1 cellular context compared by ENCODE assay signal in genomic region chr11:119356349-119357031, GRCh38.
TF ChIP-seq lines count a peak whose summit lies in the region.

No MANE protein-coding gene starts in this region.

TF ChIP-seq in K562, 482 proteins besides CTCF, POLR2A, EP300 and RAD21 (continues in another document):
- TF ChIP-seq FOXM1 (IDR thresholded peaks at IDR 0.05; ENCODE audit: low read depth) (no peak), FOXM1 (CRISPR knock-in tag; IDR thresholded peaks at IDR 0.05; ENCODE audit: low read depth) (no peak), TFAP4 (CRISPR knock-in tag; IDR thresholded peaks at IDR 0.05; ENCODE audit: borderline replicate concordance) (peak; percentile 61), FOXP1 (CRISPR knock-in tag; IDR thresholded peaks at IDR 0.05) (0 out of 2 replicates have a peak, but pooled peaks have one; percentile 28), CBFA2T3 (IDR thresholded peaks at IDR 0.05) (no peak), JUND (IDR thresholded peaks at IDR 0.05; ENCODE audit: borderline replicate concordance, low read depth, low read length) (peak; percentile 51; the same call in 1 of the 2 replicates), JUND (tag; IDR thresholded peaks at IDR 0.05; ENCODE audit: borderline replicate concordance, low read depth, low read length) (peak; percentile 21; the same call in 1 of the 3 replicates), HMGN3 (IDR thresholded peaks at IDR 0.05; ENCODE audit: borderline replicate concordance, extremely low read depth, insufficient read length, low read depth, low read length) (peak; percentile 10), BRCA1 (IDR thresholded peaks at IDR 0.05) (no peak), BRCA1 (CRISPR knock-in tag; IDR thresholded peaks at IDR 0.05) (no peak), ZBTB33 (CRISPR knock-in tag; IDR thresholded peaks at IDR 0.05) (peak; percentile 93), NBN (IDR thresholded peaks at IDR 0.05; ENCODE audit: low read depth) (peak; percentile 65; the same call in 1 of the 2 replicates), HMGXB4 (CRISPR knock-in tag; IDR thresholded peaks at IDR 0.05) (0 out of 2 replicates have a peak, but pooled peaks have one; percentile 19), E2F8 (IDR thresholded peaks at IDR 0.05; ENCODE audit: low read depth, partially characterized antibody) (peak; percentile 65), HLTF (IDR thresholded peaks at IDR 0.05) (peak; percentile 58; the same call in 1 of the 2 replicates), RBBP5 (IDR thresholded peaks at IDR 0.05; ENCODE audit: borderline replicate concordance, insufficient read depth, low read length, poor library complexity, severe bottlenecking) (peak; percentile 20), LCOR (CRISPR knock-in tag; IDR thresholded peaks at IDR 0.05) (0 out of 2 replicates have a peak, but pooled peaks have one; percentile 32), ZBED1 (IDR thresholded peaks at IDR 0.05) (no peak), ARID2 (IDR thresholded peaks at IDR 0.05) (peak; percentile 67; the same call in 1 of the 2 replicates), CBX1 (IDR thresholded peaks at IDR 0.05; ENCODE audit: low read depth) (no peak), ZKSCAN8 (CRISPR knock-in tag; IDR thresholded peaks at IDR 0.05) (no peak), GTF2F1 (IDR thresholded peaks at IDR 0.05; ENCODE audit: low read depth, low read length) (no peak), MYC (IDR thresholded peaks at IDR 0.05; ENCODE audit: low read depth, low read length) (0 out of 2 replicates have a peak, but pooled peaks have one; percentile 14), MYC (CRISPR knock-in tag; IDR thresholded peaks at IDR 0.05; ENCODE audit: borderline replicate concordance, low read depth) (no peak), NRF1 (conservative IDR thresholded peaks at IDR 0.05 in 1 of 2, IDR thresholded peaks at IDR 0.05 in 1 of 2) (peak; percentile 36 to 48; a peak in 3 of 4 replicates), KLF16 (IDR thresholded peaks at IDR 0.05) (no peak), POLR2G (IDR thresholded peaks at IDR 0.05; ENCODE audit: low read depth, low read length) (peak; percentile 39), ZNF140 (CRISPR knock-in tag; IDR thresholded peaks at IDR 0.05) (no peak), CREM (IDR thresholded peaks at IDR 0.05; ENCODE audit: low read depth) (peak; percentile 87), E2F4 (CRISPR knock-in tag; IDR thresholded peaks at IDR 0.05; ENCODE audit: low read depth) (0 out of 2 replicates have a peak, but pooled peaks have one; percentile 30), ATF1 (CRISPR knock-in tag; IDR thresholded peaks at IDR 0.05) (no peak), ATF1 (tag; IDR thresholded peaks at IDR 0.05) (peak; percentile 72), SMARCE1 (IDR thresholded peaks at IDR 0.05) (peak; percentile 49; the same call in 1 of the 2 replicates), HDGF (IDR thresholded peaks at IDR 0.05) (peak; percentile 95), MYNN (IDR thresholded peaks at IDR 0.05) (0 out of 2 replicates have a peak, but pooled peaks have one; percentile 7), MYNN (CRISPR knock-in tag; IDR thresholded peaks at IDR 0.05) (no peak), TAF15 (IDR thresholded peaks at IDR 0.05; ENCODE audit: low read depth, low read length) (no peak), ZKSCAN1 (IDR thresholded peaks at IDR 0.05; ENCODE audit: low read depth, low read length) (peak; percentile 20; the same call in 1 of the 2 replicates)
- TF ChIP-seq, protein P1, sequence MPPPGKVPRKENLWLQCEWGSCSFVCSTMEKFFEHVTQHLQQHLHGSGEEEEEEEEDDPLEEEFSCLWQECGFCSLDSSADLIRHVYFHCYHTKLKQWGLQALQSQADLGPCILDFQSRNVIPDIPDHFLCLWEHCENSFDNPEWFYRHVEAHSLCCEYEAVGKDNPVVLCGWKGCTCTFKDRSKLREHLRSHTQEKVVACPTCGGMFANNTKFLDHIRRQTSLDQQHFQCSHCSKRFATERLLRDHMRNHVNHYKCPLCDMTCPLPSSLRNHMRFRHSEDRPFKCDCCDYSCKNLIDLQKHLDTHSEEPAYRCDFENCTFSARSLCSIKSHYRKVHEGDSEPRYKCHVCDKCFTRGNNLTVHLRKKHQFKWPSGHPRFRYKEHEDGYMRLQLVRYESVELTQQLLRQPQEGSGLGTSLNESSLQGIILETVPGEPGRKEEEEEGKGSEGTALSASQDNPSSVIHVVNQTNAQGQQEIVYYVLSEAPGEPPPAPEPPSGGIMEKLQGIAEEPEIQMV (tag; conservative IDR thresholded peaks at IDR 0.05; ENCODE audit: low read depth) = no peak
- TF ChIP-seq, protein P2, sequence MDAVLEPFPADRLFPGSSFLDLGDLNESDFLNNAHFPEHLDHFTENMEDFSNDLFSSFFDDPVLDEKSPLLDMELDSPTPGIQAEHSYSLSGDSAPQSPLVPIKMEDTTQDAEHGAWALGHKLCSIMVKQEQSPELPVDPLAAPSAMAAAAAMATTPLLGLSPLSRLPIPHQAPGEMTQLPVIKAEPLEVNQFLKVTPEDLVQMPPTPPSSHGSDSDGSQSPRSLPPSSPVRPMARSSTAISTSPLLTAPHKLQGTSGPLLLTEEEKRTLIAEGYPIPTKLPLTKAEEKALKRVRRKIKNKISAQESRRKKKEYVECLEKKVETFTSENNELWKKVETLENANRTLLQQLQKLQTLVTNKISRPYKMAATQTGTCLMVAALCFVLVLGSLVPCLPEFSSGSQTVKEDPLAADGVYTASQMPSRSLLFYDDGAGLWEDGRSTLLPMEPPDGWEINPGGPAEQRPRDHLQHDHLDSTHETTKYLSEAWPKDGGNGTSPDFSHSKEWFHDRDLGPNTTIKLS (IDR thresholded peaks at IDR 0.05; ENCODE audit: borderline replicate concordance, low read depth) = 0 out of 2 replicates have a peak, but pooled peaks have one; percentile 55
- TF ChIP-seq, protein P3, sequence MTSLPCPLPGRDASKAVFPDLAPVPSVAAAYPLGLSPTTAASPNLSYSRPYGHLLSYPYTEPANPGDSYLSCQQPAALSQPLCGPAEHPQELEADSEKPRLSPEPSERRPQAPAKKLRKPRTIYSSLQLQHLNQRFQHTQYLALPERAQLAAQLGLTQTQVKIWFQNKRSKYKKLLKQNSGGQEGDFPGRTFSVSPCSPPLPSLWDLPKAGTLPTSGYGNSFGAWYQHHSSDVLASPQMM (CRISPR knock-in tag; IDR thresholded peaks at IDR 0.05) = no peak
- TF ChIP-seq, protein P4, sequence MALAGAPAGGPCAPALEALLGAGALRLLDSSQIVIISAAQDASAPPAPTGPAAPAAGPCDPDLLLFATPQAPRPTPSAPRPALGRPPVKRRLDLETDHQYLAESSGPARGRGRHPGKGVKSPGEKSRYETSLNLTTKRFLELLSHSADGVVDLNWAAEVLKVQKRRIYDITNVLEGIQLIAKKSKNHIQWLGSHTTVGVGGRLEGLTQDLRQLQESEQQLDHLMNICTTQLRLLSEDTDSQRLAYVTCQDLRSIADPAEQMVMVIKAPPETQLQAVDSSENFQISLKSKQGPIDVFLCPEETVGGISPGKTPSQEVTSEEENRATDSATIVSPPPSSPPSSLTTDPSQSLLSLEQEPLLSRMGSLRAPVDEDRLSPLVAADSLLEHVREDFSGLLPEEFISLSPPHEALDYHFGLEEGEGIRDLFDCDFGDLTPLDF (CRISPR knock-in tag; IDR thresholded peaks at IDR 0.05) = peak; percentile 72; the same call in 1 of the 2 replicates
- TF ChIP-seq, protein P5, sequence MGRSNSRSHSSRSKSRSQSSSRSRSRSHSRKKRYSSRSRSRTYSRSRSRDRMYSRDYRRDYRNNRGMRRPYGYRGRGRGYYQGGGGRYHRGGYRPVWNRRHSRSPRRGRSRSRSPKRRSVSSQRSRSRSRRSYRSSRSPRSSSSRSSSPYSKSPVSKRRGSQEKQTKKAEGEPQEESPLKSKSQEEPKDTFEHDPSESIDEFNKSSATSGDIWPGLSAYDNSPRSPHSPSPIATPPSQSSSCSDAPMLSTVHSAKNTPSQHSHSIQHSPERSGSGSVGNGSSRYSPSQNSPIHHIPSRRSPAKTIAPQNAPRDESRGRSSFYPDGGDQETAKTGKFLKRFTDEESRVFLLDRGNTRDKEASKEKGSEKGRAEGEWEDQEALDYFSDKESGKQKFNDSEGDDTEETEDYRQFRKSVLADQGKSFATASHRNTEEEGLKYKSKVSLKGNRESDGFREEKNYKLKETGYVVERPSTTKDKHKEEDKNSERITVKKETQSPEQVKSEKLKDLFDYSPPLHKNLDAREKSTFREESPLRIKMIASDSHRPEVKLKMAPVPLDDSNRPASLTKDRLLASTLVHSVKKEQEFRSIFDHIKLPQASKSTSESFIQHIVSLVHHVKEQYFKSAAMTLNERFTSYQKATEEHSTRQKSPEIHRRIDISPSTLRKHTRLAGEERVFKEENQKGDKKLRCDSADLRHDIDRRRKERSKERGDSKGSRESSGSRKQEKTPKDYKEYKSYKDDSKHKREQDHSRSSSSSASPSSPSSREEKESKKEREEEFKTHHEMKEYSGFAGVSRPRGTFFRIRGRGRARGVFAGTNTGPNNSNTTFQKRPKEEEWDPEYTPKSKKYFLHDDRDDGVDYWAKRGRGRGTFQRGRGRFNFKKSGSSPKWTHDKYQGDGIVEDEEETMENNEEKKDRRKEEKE (IDR thresholded peaks at IDR 0.05; ENCODE audit: borderline replicate concordance in 1 of 2, control insufficient read depth in 1 of 2, low read depth in 2 of 2, low read length in 1 of 2) = no peak
- TF ChIP-seq, protein P6, sequence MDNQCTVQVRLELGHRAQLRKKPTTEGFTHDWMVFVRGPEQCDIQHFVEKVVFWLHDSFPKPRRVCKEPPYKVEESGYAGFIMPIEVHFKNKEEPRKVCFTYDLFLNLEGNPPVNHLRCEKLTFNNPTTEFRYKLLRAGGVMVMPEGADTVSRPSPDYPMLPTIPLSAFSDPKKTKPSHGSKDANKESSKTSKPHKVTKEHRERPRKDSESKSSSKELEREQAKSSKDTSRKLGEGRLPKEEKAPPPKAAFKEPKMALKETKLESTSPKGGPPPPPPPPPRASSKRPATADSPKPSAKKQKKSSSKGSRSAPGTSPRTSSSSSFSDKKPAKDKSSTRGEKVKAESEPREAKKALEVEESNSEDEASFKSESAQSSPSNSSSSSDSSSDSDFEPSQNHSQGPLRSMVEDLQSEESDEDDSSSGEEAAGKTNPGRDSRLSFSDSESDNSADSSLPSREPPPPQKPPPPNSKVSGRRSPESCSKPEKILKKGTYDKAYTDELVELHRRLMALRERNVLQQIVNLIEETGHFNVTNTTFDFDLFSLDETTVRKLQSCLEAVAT (IDR thresholded peaks at IDR 0.05) = peak in 1 of 2 experiments; percentile 58; a peak in 1 of 4 replicates
